Comparison of ENCODE assay signal across 22 cellular contexts in the genomic region with DNA sequence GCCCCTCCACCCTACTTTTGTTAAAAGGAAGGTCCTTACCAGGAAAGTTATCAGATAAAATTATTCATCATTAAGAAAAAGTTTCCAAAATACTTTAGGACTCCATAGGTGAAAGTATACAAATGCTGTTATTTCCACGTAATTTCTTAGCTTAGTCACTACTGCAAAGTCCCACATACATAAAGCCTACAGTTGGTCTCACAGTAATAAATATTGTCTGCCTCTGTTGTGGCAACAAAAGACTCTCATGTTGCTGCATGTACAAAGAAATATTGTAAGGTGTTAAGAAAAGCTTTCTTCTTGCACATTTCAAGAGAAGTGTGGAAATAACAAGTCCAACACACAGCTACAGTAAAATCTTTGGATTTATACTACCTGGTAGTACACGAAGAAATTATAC.
DNase-seq lines count a peak whose midpoint lies in the region; ATAC-seq, FAIRE-seq and TF ChIP-seq lines count a peak whose summit lies in the region.
"Had no signal": no experiment of that assay in that cellular context is flagged by ENCODE, and none has a peak within 500 bp of the region (broad histone marks: within the 10 kb centered on the region; RNA-seq: fewer than 3 reads in every experiment).

No MANE protein-coding gene starts in this region.

- H3K27me3 ChIP-seq in left ventricle myocardium inferior (ENCODE audit: low read depth) = no peaks in the 10 kb centered on the region
- no peaks in the 10 kb centered on the region for H3K27me3 ChIP-seq in right cardiac atrium (ENCODE audit: control insufficient read depth, insufficient read depth)
- no peaks in the 10 kb centered on the region for H3K27me3 ChIP-seq in KMS-11 (ENCODE audit: insufficient read depth, low read depth)
- no peaks in the 10 kb centered on the region for H3K27me3 ChIP-seq in bronchial epithelial cell (ENCODE audit: control insufficient read depth, insufficient read depth, low read length)
- H3K27me3 ChIP-seq in smooth muscle cell (ENCODE audit: low read depth) = no peaks in the 10 kb centered on the region
- H3K27me3 ChIP-seq: BLaER1, SJCRH30 had no signal

- H3K79me2 ChIP-seq in KMS-11 (ENCODE audit: insufficient read depth, low read depth) = peaks cover 97% of the 10 kb centered on the region
- H3K79me2 ChIP-seq in smooth muscle cell (ENCODE audit: low read depth) = peaks cover 14% of the 10 kb centered on the region

- H4K20me1 ChIP-seq in KMS-11 (ENCODE audit: insufficient read depth) (peaks cover 71% of the 10 kb centered on the region), smooth muscle cell (ENCODE audit: low read depth) (no peaks in the 10 kb centered on the region)

- no peak for ATAC-seq in right cardiac atrium
- no peak for ATAC-seq in GM18505 (IDR thresholded peaks at IDR 0.05; ENCODE audit: unreplicated experiment)
- ATAC-seq: PC-3, SK-N-SH treated with all-trans-retinoic acid at 6 μM for 48 hours had no signal

- 93% methylated on average over 2 of the region's 2 CpGs for WGBS in right cardiac atrium
- WGBS in smooth muscle cell (ENCODE audit: low lambda C conversion rate) = 71% methylated on average over 2 of the region's 2 CpGs

- DNase-seq in left ventricle myocardium inferior (no peak), right cardiac atrium (no peak), bronchial epithelial cell (ENCODE audit: low read depth) (peak; percentile 7), smooth muscle cell (lab: John Stamatoyannopoulos, UW; ENCODE audit: unreplicated experiment) (no peak), HuH-7 (ENCODE audit: low spot score) (no peak), NCI-H146 (lab: John Stamatoyannopoulos, UW) (no peak)
- DNase-seq: CD4-positive, CD25-positive, alpha-beta regulatory T cell; DMS153; DND-41; NCI-H1092 treated with DMSO at 0.1 percent for 48 hours; NCI-H1436; NCI-H1930; NCI-H2107; NCI-H446 treated with DMSO at 0.1 percent for 48 hours; NCI-H526; NK-92 treated with Interleukin-12 subunit alpha and Interleukin-12 subunit beta, amount 100 ng/mL, for 24 hours; PC-3; SJCRH30 had no signal

- peak overlapping the region; percentile 17; the same call in 1 of the 2 replicates for H3K4me2 ChIP-seq in KMS-11
- H3K4me2 ChIP-seq in smooth muscle cell = peak overlapping the region; percentile 16
- H3K4me2 ChIP-seq: BLaER1 had no signal

- peak overlapping the region; percentile 57 for H3K27ac ChIP-seq in left ventricle myocardium inferior (replicated peaks)
- no peak overlapping the region for H3K27ac ChIP-seq in right cardiac atrium (ENCODE audit: low read length)
- H3K27ac ChIP-seq in KMS-11 = peak overlapping the region; percentile 8; the same call in 1 of the 2 replicates
- H3K27ac ChIP-seq in smooth muscle cell (ENCODE audit: low read depth) = peak overlapping the region; percentile 83
- H3K27ac ChIP-seq: BLaER1, SJCRH30 had no signal

- FAIRE-seq in bronchial epithelial cell (lab: Jason Lieb, UNC) = no peak

- no peak for TF ChIP-seq POLR2A in GM18505 (IDR thresholded peaks at IDR 0.05; ENCODE audit: borderline replicate concordance, extremely low read depth, insufficient read depth, insufficient read length)

- H2AFZ ChIP-seq in KMS-11 (ENCODE audit: low read depth) = no peak overlapping the region
- H2AFZ ChIP-seq in smooth muscle cell (ENCODE audit: low read depth) = no peak overlapping the region

- H3K9ac ChIP-seq in KMS-11 (no peak overlapping the region), smooth muscle cell (ENCODE audit: low read depth) (no peak overlapping the region)
- H3K9ac ChIP-seq: BLaER1 had no signal

- no peaks in the 10 kb centered on the region for H3F3A ChIP-seq in smooth muscle cell (ENCODE audit: low read depth)

- peaks cover 92% of the 10 kb centered on the region for H3K4me1 ChIP-seq in left ventricle myocardium inferior
- peaks cover 4% of the 10 kb centered on the region for H3K4me1 ChIP-seq in right cardiac atrium (ENCODE audit: control insufficient read depth, insufficient read depth, low read length)
- peaks cover 94% of the 10 kb centered on the region for H3K4me1 ChIP-seq in KMS-11 (ENCODE audit: low read depth, poor library complexity, severe bottlenecking)
- peaks cover 37% of the 10 kb centered on the region for H3K4me1 ChIP-seq in smooth muscle cell (ENCODE audit: low read depth)
- H3K4me1 ChIP-seq: BLaER1 had no signal

- TF ChIP-seq CTCF in left ventricle myocardium inferior (IDR thresholded peaks at IDR 0.05; ENCODE audit: borderline replicate concordance) (no peak), KMS-11 (conservative IDR thresholded peaks at IDR 0.05; ENCODE audit: low read depth, low read length) (no peak), bronchial epithelial cell (IDR thresholded peaks at IDR 0.05; ENCODE audit: insufficient read depth, low read length, severe bottlenecking) (no peak), smooth muscle cell (IDR thresholded peaks at IDR 0.05; ENCODE audit: borderline replicate concordance, insufficient read depth, poor library complexity, severe bottlenecking) (no peak)

- intact Hi-C loops in left ventricle myocardium inferior (cut with micrococcal nuclease) = no loop called here
- intact Hi-C loops in right cardiac atrium (cut with DNase I) = no loop called here

- no peaks in the 10 kb centered on the region for H3K36me3 ChIP-seq in left ventricle myocardium inferior
- no peaks in the 10 kb centered on the region for H3K36me3 ChIP-seq in KMS-11 (ENCODE audit: insufficient read depth)
- H3K36me3 ChIP-seq in bronchial epithelial cell (ENCODE audit: control insufficient read depth, insufficient read depth, low read length) = no peaks in the 10 kb centered on the region
- no peaks in the 10 kb centered on the region for H3K36me3 ChIP-seq in smooth muscle cell (ENCODE audit: low read depth)
- H3K36me3 ChIP-seq: BLaER1, SJCRH30 had no signal

- no peaks in the 10 kb centered on the region for H3K9me3 ChIP-seq in left ventricle myocardium inferior (replicated peaks)
- H3K9me3 ChIP-seq in right cardiac atrium (ENCODE audit: control insufficient read depth, low read length) = no peaks in the 10 kb centered on the region
- no peaks in the 10 kb centered on the region for H3K9me3 ChIP-seq in smooth muscle cell (replicated peaks; ENCODE audit: low read depth)
- H3K9me3 ChIP-seq: BLaER1, SJCRH30 had no signal

- no peak overlapping the region for H3K4me3 ChIP-seq in left ventricle myocardium inferior
- H3K4me3 ChIP-seq in right cardiac atrium (ENCODE audit: low read length) = no peak overlapping the region
- no peak overlapping the region for H3K4me3 ChIP-seq in KMS-11 (IDR thresholded peaks at IDR 0.05; ENCODE audit: insufficient read depth, low read depth, low read length)
- no peak overlapping the region for H3K4me3 ChIP-seq in bronchial epithelial cell (ENCODE audit: low read depth, low read length)
- no peak overlapping the region for H3K4me3 ChIP-seq in smooth muscle cell
- H3K4me3 ChIP-seq: BLaER1, SJCRH30 had no signal
